2 cellular contexts compared by ENCODE assay signal in the genomic region with DNA sequence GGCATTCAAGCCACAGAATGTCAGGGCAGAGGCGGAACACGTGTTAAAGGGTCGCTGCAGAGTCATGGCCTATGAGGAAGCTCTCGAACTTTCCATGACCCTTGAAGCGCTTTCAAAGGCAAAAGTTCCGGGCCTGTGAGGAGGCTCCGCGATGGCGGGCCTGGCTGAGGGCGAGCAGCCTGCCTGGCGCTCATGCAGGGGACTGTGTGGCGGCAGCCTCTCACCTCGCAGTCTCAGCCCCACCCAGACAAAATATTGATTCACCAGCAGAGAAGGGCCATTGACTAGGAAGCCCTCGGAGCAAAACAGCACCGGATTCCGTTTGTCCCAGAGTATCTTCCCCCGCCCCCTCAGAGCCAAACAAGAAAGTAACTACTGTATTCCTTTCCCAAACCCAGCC.
TF ChIP-seq lines count a peak whose summit lies in the region.

No MANE protein-coding gene starts in this region.

TF ChIP-seq in GM23338, 12 proteins besides CTCF, POLR2A, EP300 and RAD21 (continues in another document):
- TF ChIP-seq POLR2AphosphoS5 (IDR thresholded peaks at IDR 0.05; ENCODE audit: low read depth) (no peak), ZNF114 (CRISPR knock-in tag; IDR thresholded peaks at IDR 0.05) (no peak), JUNB (IDR thresholded peaks at IDR 0.05; ENCODE audit: unreplicated experiment) (no peak), EZH2 (IDR thresholded peaks at IDR 0.05; ENCODE audit: low read depth, unreplicated experiment) (no peak), ZNF331 (CRISPR knock-in tag; IDR thresholded peaks at IDR 0.05; ENCODE audit: low read depth) (no peak), STAT1 (IDR thresholded peaks at IDR 0.05; ENCODE audit: unreplicated experiment) (no peak), CREB1 (CRISPR knock-in tag; IDR thresholded peaks at IDR 0.05; ENCODE audit: low read depth) (no peak), NANOG (IDR thresholded peaks at IDR 0.05; ENCODE audit: borderline replicate concordance) (no peak)
- TF ChIP-seq, protein P1, sequence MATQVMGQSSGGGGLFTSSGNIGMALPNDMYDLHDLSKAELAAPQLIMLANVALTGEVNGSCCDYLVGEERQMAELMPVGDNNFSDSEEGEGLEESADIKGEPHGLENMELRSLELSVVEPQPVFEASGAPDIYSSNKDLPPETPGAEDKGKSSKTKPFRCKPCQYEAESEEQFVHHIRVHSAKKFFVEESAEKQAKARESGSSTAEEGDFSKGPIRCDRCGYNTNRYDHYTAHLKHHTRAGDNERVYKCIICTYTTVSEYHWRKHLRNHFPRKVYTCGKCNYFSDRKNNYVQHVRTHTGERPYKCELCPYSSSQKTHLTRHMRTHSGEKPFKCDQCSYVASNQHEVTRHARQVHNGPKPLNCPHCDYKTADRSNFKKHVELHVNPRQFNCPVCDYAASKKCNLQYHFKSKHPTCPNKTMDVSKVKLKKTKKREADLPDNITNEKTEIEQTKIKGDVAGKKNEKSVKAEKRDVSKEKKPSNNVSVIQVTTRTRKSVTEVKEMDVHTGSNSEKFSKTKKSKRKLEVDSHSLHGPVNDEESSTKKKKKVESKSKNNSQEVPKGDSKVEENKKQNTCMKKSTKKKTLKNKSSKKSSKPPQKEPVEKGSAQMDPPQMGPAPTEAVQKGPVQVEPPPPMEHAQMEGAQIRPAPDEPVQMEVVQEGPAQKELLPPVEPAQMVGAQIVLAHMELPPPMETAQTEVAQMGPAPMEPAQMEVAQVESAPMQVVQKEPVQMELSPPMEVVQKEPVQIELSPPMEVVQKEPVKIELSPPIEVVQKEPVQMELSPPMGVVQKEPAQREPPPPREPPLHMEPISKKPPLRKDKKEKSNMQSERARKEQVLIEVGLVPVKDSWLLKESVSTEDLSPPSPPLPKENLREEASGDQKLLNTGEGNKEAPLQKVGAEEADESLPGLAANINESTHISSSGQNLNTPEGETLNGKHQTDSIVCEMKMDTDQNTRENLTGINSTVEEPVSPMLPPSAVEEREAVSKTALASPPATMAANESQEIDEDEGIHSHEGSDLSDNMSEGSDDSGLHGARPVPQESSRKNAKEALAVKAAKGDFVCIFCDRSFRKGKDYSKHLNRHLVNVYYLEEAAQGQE (IDR thresholded peaks at IDR 0.05; ENCODE audit: unreplicated experiment) = no peak
- TF ChIP-seq, protein P2, sequence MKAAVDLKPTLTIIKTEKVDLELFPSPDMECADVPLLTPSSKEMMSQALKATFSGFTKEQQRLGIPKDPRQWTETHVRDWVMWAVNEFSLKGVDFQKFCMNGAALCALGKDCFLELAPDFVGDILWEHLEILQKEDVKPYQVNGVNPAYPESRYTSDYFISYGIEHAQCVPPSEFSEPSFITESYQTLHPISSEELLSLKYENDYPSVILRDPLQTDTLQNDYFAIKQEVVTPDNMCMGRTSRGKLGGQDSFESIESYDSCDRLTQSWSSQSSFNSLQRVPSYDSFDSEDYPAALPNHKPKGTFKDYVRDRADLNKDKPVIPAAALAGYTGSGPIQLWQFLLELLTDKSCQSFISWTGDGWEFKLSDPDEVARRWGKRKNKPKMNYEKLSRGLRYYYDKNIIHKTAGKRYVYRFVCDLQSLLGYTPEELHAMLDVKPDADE (IDR thresholded peaks at IDR 0.05) = no peak

TF ChIP-seq in K562, 482 proteins besides CTCF, POLR2A, EP300 and RAD21:
- peak; percentile 34; the same call in 1 of the 2 replicates for TF ChIP-seq NFE2 (IDR thresholded peaks at IDR 0.05; ENCODE audit: low read depth)
- TF ChIP-seq, protein P3, sequence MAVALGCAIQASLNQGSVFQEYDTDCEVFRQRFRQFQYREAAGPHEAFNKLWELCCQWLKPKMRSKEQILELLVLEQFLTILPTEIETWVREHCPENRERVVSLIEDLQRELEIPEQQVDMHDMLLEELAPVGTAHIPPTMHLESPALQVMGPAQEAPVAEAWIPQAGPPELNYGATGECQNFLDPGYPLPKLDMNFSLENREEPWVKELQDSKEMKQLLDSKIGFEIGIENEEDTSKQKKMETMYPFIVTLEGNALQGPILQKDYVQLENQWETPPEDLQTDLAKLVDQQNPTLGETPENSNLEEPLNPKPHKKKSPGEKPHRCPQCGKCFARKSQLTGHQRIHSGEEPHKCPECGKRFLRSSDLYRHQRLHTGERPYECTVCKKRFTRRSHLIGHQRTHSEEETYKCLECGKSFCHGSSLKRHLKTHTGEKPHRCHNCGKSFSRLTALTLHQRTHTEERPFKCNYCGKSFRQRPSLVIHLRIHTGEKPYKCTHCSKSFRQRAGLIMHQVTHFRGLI (CRISPR knock-in tag; IDR thresholded peaks at IDR 0.05) = no peak
